ENCODE assay signal across 1 cellular context in the genomic region with DNA sequence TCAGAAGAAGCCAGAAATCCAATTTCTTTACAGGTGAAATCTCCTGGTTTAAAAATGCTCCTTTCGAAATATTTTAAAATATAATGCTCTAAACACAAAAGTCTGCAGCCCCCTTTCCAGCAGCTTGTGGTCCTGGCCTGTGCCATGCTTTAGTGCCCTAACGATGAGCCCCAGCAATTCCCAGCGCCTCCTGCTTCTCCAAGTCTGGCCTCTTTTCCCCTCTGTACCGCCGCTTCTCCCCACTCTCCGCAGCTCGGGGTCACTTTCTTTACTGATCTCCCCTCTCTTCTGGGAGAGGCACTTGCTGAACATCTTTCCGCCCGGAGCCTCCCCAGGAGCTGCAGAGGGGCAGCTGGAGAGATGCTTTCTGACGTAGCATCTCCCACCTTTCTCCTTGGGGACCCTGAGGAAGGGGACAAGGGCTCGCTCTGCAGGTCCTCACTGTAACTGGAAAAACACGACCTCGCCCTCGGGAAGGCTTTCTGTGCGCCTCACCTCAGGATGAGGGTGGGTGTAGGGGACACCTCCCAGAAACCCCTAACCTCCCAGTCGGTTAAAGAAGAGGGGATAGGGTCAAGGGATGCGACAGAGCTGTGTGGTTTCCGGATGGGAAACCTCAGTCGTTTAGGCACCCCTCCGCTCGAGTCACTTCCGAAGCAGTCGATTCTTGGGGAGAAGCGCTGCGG.
TF ChIP-seq lines count a peak whose summit lies in the region.

No MANE protein-coding gene starts in this region.

TF ChIP-seq in HepG2, 621 proteins besides CTCF, POLR2A, EP300 and RAD21:
- TF ChIP-seq NCOA2 (CRISPR knock-in tag; IDR thresholded peaks at IDR 0.05) (no peak), ZSCAN12 (CRISPR knock-in tag; IDR thresholded peaks at IDR 0.05) (no peak), ZNF10 (CRISPR knock-in tag; IDR thresholded peaks at IDR 0.05; ENCODE audit: borderline replicate concordance, low read depth) (no peak), FOXO1 (CRISPR knock-in tag; IDR thresholded peaks at IDR 0.05) (no peak), ARNT (IDR thresholded peaks at IDR 0.05) (no peak), ZMAT3 (CRISPR knock-in tag; conservative IDR thresholded peaks at IDR 0.05) (no peak)
- TF ChIP-seq, protein P1, sequence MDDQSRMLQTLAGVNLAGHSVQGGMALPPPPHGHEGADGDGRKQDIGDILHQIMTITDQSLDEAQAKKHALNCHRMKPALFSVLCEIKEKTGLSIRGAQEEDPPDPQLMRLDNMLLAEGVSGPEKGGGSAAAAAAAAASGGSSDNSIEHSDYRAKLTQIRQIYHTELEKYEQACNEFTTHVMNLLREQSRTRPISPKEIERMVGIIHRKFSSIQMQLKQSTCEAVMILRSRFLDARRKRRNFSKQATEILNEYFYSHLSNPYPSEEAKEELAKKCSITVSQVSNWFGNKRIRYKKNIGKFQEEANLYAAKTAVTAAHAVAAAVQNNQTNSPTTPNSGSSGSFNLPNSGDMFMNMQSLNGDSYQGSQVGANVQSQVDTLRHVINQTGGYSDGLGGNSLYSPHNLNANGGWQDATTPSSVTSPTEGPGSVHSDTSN (CRISPR knock-in tag; IDR thresholded peaks at IDR 0.05; ENCODE audit: borderline replicate concordance) = no peak
- TF ChIP-seq, protein P2, sequence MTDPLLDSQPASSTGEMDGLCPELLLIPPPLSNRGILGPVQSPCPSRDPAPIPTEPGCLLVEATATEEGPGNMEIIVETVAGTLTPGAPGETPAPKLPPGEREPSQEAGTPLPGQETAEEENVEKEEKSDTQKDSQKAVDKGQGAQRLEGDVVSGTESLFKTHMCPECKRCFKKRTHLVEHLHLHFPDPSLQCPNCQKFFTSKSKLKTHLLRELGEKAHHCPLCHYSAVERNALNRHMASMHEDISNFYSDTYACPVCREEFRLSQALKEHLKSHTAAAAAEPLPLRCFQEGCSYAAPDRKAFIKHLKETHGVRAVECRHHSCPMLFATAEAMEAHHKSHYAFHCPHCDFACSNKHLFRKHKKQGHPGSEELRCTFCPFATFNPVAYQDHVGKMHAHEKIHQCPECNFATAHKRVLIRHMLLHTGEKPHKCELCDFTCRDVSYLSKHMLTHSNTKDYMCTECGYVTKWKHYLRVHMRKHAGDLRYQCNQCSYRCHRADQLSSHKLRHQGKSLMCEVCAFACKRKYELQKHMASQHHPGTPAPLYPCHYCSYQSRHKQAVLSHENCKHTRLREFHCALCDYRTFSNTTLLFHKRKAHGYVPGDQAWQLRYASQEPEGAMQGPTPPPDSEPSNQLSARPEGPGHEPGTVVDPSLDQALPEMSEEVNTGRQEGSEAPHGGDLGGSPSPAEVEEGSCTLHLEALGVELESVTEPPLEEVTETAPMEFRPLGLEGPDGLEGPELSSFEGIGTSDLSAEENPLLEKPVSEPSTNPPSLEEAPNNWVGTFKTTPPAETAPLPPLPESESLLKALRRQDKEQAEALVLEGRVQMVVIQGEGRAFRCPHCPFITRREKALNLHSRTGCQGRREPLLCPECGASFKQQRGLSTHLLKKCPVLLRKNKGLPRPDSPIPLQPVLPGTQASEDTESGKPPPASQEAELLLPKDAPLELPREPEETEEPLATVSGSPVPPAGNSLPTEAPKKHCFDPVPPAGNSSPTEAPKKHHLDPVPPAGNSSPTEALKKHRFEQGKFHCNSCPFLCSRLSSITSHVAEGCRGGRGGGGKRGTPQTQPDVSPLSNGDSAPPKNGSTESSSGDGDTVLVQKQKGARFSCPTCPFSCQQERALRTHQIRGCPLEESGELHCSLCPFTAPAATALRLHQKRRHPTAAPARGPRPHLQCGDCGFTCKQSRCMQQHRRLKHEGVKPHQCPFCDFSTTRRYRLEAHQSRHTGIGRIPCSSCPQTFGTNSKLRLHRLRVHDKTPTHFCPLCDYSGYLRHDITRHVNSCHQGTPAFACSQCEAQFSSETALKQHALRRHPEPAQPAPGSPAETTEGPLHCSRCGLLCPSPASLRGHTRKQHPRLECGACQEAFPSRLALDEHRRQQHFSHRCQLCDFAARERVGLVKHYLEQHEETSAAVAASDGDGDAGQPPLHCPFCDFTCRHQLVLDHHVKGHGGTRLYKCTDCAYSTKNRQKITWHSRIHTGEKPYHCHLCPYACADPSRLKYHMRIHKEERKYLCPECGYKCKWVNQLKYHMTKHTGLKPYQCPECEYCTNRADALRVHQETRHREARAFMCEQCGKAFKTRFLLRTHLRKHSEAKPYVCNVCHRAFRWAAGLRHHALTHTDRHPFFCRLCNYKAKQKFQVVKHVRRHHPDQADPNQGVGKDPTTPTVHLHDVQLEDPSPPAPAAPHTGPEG (CRISPR knock-in tag; IDR thresholded peaks at IDR 0.05) = no peak
